ENCODE assay signal across 9 cellular contexts in genomic region chr15:60444289-60444912, GRCh38. TPM values are rescaled to one million over a fixed set of nuclear protein-coding genes. Genes with fewer than 3 reads are reported as not detected.
A peak's percentile ranks its signal among the peaks of the same experiment; 100 is the strongest.
DNase-seq lines count a peak whose midpoint lies in the region; ATAC-seq, FAIRE-seq and TF ChIP-seq lines count a peak whose summit lies in the region.
"Had no signal": no experiment of that assay in that cellular context is flagged by ENCODE, and none has a peak within 500 bp of the region (broad histone marks: within the 10 kb centered on the region; RNA-seq: fewer than 3 reads in every experiment).

No MANE protein-coding gene starts in this region.

- no peak overlapping the region for H3K4me3 ChIP-seq in fibroblast of villous mesenchyme (ENCODE audit: low read depth, low read length)
- H3K4me3 ChIP-seq: BLaER1 had no signal

- peak; percentile 89 for FAIRE-seq in RCC 7860 (lab: Jason Lieb, UNC)

- TF ChIP-seq CTCF in fibroblast of villous mesenchyme (IDR thresholded peaks at IDR 0.05; ENCODE audit: insufficient read depth, low read depth, low read length) = peak; percentile 62

- ATAC-seq in HG02588 (IDR thresholded peaks at IDR 0.05; ENCODE audit: unreplicated experiment) = no peak

- peak; percentile 9 for DNase-seq in DMS 273 (lab: John Stamatoyannopoulos, UW; ENCODE audit: unreplicated experiment)
- DNase-seq in DMS 273 treated with DMSO at 0.1 percent for 48 hours (lab: John Stamatoyannopoulos, UW) = no peak
- DNase-seq in RCC 7860 (ENCODE audit: low spot score) = peak; percentile 43
- DNase-seq in fibroblast of villous mesenchyme (ENCODE audit: low read depth) = peak; percentile 65
- DNase-seq in stromal cell of bone marrow (ENCODE audit: low read depth) = peak; percentile 33
- DNase-seq in NCI-H146 (lab: John Stamatoyannopoulos, UW) = no peak
- DNase-seq in NCI-H2029 (lab: John Stamatoyannopoulos, UW) = no peak

RNA-seq across cellular contexts. Expression of gene ICE2, which starts 34.5 kb away (rescaled TPM):
- total RNA-seq in fibroblast of villous mesenchyme = 28.7 and 31.1 TPM in 2 replicates

RNA-seq across cellular contexts. Expression of gene ANXA2, which starts 46.6 kb away (rescaled TPM):
- total RNA-seq in fibroblast of villous mesenchyme = 2,870 and 3,211 TPM in 2 replicates

Comparison
In these comparisons a context has a peak if more than half of its experiments do, and no peak if none do; other contexts are left out.
1. DNase-seq: peak in DMS 273 (single experiment), RCC 7860 (single experiment), fibroblast of villous mesenchyme (single experiment) and stromal cell of bone marrow (single experiment); none in DMS 273 treated with DMSO at 0.1 percent for 48 hours (single experiment), NCI-H146 (single experiment) and NCI-H2029 (single experiment).